Comparison of ENCODE assay signal across 3 cellular contexts in the genomic region with DNA sequence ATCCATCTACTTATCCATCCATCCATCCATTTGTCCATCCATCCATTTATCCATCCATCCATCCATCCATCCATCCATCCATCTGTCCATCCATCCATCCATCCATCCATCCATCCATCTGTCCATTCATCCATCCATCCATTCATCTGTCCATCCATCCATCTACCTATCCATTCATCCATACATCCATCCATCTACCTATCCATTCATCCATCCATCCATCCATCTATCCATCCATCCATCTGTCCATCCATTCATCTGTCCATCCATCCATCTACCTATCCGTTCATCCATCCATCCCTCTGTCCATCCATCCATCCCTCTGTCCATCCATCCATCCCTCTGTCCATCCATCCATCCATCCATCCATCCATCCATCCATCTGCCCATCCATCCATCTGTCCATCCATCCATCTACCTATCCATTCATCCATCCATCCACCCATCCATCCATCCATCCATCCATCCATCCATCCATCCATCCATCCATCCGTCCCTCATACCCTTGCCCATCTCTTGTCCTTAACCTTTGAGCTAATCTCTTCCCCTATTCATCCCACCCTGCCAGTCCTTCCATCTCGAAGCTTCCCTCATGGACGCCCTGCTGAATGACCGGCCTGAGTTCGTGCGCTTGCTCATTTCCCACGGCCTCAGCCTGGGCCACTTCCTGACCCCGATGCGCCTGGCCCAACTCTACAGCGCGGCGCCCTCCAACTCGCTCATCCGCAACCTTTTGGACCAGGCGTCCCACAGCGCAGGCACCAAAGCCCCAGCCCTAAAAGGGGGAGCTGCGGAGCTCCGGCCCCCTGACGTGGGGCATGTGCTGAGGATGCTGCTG. TPM values are rescaled to one million over a fixed set of nuclear protein-coding genes. Genes with fewer than 3 reads are reported as not detected.
"Had no signal": no experiment of that assay in that cellular context is flagged by ENCODE, and none has a peak within 500 bp of the region (broad histone marks: within the 10 kb centered on the region; RNA-seq: fewer than 3 reads in every experiment).

No MANE protein-coding gene starts in this region.

RNA-seq across cellular contexts. Expression of a gene that starts 27.0 kb away (rescaled TPM):
- total RNA-seq: mononuclear cell, natural killer cell had no signal
- polyA plus RNA-seq: immature natural killer cell had no signal
